1 cellular context compared by ENCODE assay signal in genomic region chr4:82388405-82388804, GRCh38.
TF ChIP-seq lines count a peak whose summit lies in the region.

No MANE protein-coding gene starts in this region.

TF ChIP-seq in H1, 55 proteins besides CTCF, POLR2A, EP300 and RAD21:
- TF ChIP-seq KDM5A (IDR thresholded peaks at IDR 0.05; ENCODE audit: low read length), result no peak
- no peak for TF ChIP-seq SIX5 (IDR thresholded peaks at IDR 0.05; ENCODE audit: low read depth, low read length)
- no peak for TF ChIP-seq CBX8 (IDR thresholded peaks at IDR 0.05; ENCODE audit: borderline replicate concordance, low read depth, low read length)
- TF ChIP-seq FOSL1 (IDR thresholded peaks at IDR 0.05; ENCODE audit: insufficient read depth, low read depth, low read length), result no peak
- no peak for TF ChIP-seq CBX5 (IDR thresholded peaks at IDR 0.05; ENCODE audit: low read depth, low read length)
- no peak for TF ChIP-seq CHD1 (IDR thresholded peaks at IDR 0.05; ENCODE audit: low read depth, low read length)
- TF ChIP-seq GABPA (IDR thresholded peaks at IDR 0.05; ENCODE audit: borderline replicate concordance, insufficient read depth, low read length), result no peak
- no peak for TF ChIP-seq TEAD4 (IDR thresholded peaks at IDR 0.05; ENCODE audit: low read depth, low read length)
- TF ChIP-seq TAF1 (IDR thresholded peaks at IDR 0.05; ENCODE audit: low read depth, low read length), result no peak
TF ChIP-seq in H1: peak in this region for 0.
